ENCODE assay signal across 18 cellular contexts in the genomic region with DNA sequence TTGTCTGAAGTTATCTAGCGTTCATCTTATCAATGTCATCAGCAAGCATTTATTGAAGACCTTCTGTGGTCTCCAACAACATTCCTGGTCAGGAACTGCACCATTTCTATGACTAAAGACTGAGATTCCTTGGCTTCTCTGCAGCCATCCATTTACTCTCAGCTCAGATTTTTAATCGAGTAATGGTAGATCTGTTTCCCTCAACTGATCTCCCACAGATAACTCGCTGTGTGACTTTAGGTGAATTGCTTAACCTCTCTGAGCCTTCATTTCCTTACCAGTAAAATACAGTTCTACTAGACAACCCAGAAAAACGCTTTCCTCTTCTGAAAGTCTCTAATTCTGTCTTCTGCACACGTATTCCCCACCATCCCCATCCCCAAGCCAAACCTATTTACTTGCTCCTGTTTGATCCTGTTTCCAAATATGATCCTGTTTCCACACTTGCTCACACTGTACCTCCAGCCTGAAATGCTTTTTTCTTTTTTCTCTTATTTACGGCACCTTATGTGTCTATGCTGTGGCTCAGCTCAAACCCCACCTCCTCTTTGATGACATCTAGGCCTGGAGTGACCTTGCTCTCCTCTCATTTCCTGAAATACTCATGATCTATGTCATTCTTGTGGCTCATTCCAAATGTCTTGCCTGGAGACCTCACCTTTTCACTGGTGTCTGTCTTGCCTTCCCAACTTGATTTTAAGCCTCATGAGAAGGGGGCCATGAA. TPM values are rescaled to one million over a fixed set of nuclear protein-coding genes. Genes with fewer than 3 reads are reported as not detected.
A peak's percentile ranks its signal among the peaks of the same experiment; 100 is the strongest.
DNase-seq lines count a peak whose midpoint lies in the region; ATAC-seq, FAIRE-seq and TF ChIP-seq lines count a peak whose summit lies in the region.
"Had no signal": no experiment of that assay in that cellular context is flagged by ENCODE, and none has a peak within 500 bp of the region (broad histone marks: within the 10 kb centered on the region; RNA-seq: fewer than 3 reads in every experiment).

No MANE protein-coding gene starts in this region.

- H2BK120ac ChIP-seq in H1 (replicated peaks; ENCODE audit: low read depth, low read length), result no peak overlapping the region

- no peak overlapping the region for H3K4me3 Mint-ChIP-seq in CD4-positive, alpha-beta memory T cell
- H3K4me3 Mint-ChIP-seq in T-cell, result peak overlapping the region in 1 of 3 donors; percentile 24
- H3K4me3 Mint-ChIP-seq: type B pancreatic cell had no signal

- no peak for FAIRE-seq in H1 (lab: Jason Lieb, UNC)
- FAIRE-seq: bronchial epithelial cell had no signal

- H3K9me3 ChIP-seq in BLaER1 treated with 17β-estradiol and CSF1 and Interleukin-3, amounts not matched to agents 10 nM and 100 nM (replicated peaks in 1 of 11), result no peaks in the 10 kb centered on the region
- no peaks in the 10 kb centered on the region for H3K9me3 ChIP-seq in CD4-positive, alpha-beta memory T cell (ENCODE audit: control insufficient read depth in 1 of 2, low read length in 2 of 2)
- H3K9me3 ChIP-seq in H1 (ENCODE audit: insufficient read depth in 2 of 2, low read depth in 1 of 2, low read length in 1 of 2), result no peaks in the 10 kb centered on the region
- no peaks in the 10 kb centered on the region for H3K9me3 ChIP-seq in effector memory CD4-positive, alpha-beta T cell (ENCODE audit: control insufficient read depth, low read length)
- H3K9me3 ChIP-seq: adrenal gland, lower lobe of right lung, SK-N-SH had no signal

- H4K8ac ChIP-seq in H1 (ENCODE audit: extremely low read depth, insufficient read depth, low read length), result no peak overlapping the region

- H3K27me3 ChIP-seq in BLaER1 treated with 17β-estradiol and CSF1 and Interleukin-3, amounts not matched to agents 10 nM and 100 nM, result no peaks in the 10 kb centered on the region
- H3K27me3 ChIP-seq in CD4-positive, alpha-beta memory T cell (ENCODE audit: insufficient read depth, low read length), result no peaks in the 10 kb centered on the region
- peaks cover 72 to 99% (median 95%) of the 10 kb centered on the region in 4 experiments for H3K27me3 ChIP-seq in H1 (replicated peaks in 1 of 4; ENCODE audit: control insufficient read depth in 3 of 4, extremely low read depth in 1 of 4, insufficient read depth in 3 of 4, low read length in 3 of 4)
- H3K27me3 ChIP-seq in effector memory CD4-positive, alpha-beta T cell (replicated peaks; ENCODE audit: control insufficient read depth, insufficient read depth, low read length, poor library complexity, severe bottlenecking), result no peaks in the 10 kb centered on the region
- H3K27me3 ChIP-seq: adrenal gland had no signal

- CTCF ChIA-PET in CD4-positive, alpha-beta memory T cell (lab: Charles Lee; ENCODE audit: partially characterized antibody), result no interaction called here
- CTCF ChIA-PET in T-cell (lab: Charles Lee), result no interaction called here
- CTCF ChIA-PET in H1 (lab: Charles Lee; ENCODE audit: partially characterized antibody), result interaction anchor here (0.6 to 1.8 kb wide), 5 partner anchors 12 to 1909 kb away, joined by 3 to 6 read pairs (median 3); no protein-coding TSS in a partner anchor

- POLR2A ChIA-PET in CD4-positive, alpha-beta memory T cell (lab: Charles Lee; ENCODE audit: partially characterized antibody), result no interaction called here
- POLR2A ChIA-PET in T-cell (lab: Charles Lee) (interaction anchor here in 1 of 2 donors (0.6 kb wide), 1 partner anchor 816 kb away, joined by 6 read pairs; no protein-coding TSS in a partner anchor), H1 (lab: Charles Lee; ENCODE audit: partially characterized antibody) (interaction anchor here (0.9 kb wide), 1 partner anchor 93 kb away, joined by 3 read pairs; no protein-coding TSS in a partner anchor)

- H2BK15ac ChIP-seq in H1 (ENCODE audit: low read length), result no peak overlapping the region

- WGBS in H1 (ENCODE audit: extremely low coverage in 1 of 2, insufficient coverage in 1 of 2, insufficient read length in 1 of 2, insufficient replicate concordance in 2 of 2, low coverage in 1 of 2, low lambda C conversion rate in 2 of 2, missing lambda C conversion rate in 1 of 2), 2 experiments, result 69% methylated on average over 6 of the region's 6 CpGs; no CpG with 5 or more reads in 1 of the 2 experiments

- peak overlapping the region in 6 of 7 donors; percentile 10 to 64 (median 37) for H3K27ac Mint-ChIP-seq in CD4-positive, alpha-beta memory T cell
- peak overlapping the region; percentile 4 to 40 for H3K27ac Mint-ChIP-seq in T-cell
- H3K27ac Mint-ChIP-seq: type B pancreatic cell had no signal

- H3K4me1 Mint-ChIP-seq in CD4-positive, alpha-beta memory T cell, result peaks cover 22 to 52% (median 40%) of the 10 kb centered on the region in 4 donors
- H3K4me1 Mint-ChIP-seq in T-cell, result peaks cover 42 to 62% (median 61%) of the 10 kb centered on the region in 3 donors

- H3K23ac ChIP-seq in H1 (ENCODE audit: insufficient read length), result no peak overlapping the region

- H3K36me3 Mint-ChIP-seq in CD4-positive, alpha-beta memory T cell, result peaks cover 22 to 25% of the 10 kb centered on the region in 2 donors
- H3K36me3 Mint-ChIP-seq in T-cell, result peaks cover 10% of the 10 kb centered on the region

- H3K4me2 ChIP-seq in BLaER1 treated with 17β-estradiol and CSF1 and Interleukin-3, amounts not matched to agents 10 nM and 100 nM, result peak overlapping the region; percentile 86 to 97 (median 88); a peak in 20 of 22 replicates
- H3K4me2 ChIP-seq in H1 (ENCODE audit: insufficient read depth in 1 of 2, low read depth in 2 of 2, low read length in 2 of 2), result no peak overlapping the region
- H3K4me2 ChIP-seq: SK-N-SH had no signal

- no peak overlapping the region for H3K4ac ChIP-seq in H1 (replicated peaks; ENCODE audit: insufficient read length, low read depth, low read length)

- H2BK20ac ChIP-seq in H1 (ENCODE audit: low read length), result no peak overlapping the region

- no peak for TF ChIP-seq RAD21 in H1 (IDR thresholded peaks at IDR 0.05 in 1 of 2, conservative IDR thresholded peaks at IDR 0.05 in 1 of 2; ENCODE audit: low read depth in 2 of 2, low read length in 2 of 2)

- no peak overlapping the region for H3K56ac ChIP-seq in H1 (replicated peaks; ENCODE audit: insufficient read length, low read depth, low read length)

- peaks cover 50 to 64% (median 58%) of the 10 kb centered on the region in 10 experiments for H3K4me1 ChIP-seq in BLaER1 treated with 17β-estradiol and CSF1 and Interleukin-3, amounts not matched to agents 10 nM and 100 nM
- H3K4me1 ChIP-seq in CD4-positive, alpha-beta memory T cell (ENCODE audit: insufficient read depth, low read length), result peaks cover 27% of the 10 kb centered on the region
- peaks cover 0 to 14% (median 8%) of the 10 kb centered on the region in 4 experiments; a peak in 5 of 7 replicates for H3K4me1 ChIP-seq in H1 (replicated peaks in 1 of 4; ENCODE audit: control insufficient read depth in 3 of 4, insufficient read depth in 4 of 4, low read length in 3 of 4)
- H3K4me1 ChIP-seq in effector memory CD4-positive, alpha-beta T cell (ENCODE audit: control insufficient read depth, insufficient read depth, low read length, poor library complexity, severe bottlenecking), result peaks cover 14% of the 10 kb centered on the region

- H4K20me1 ChIP-seq in BLaER1 treated with 17β-estradiol and CSF1 and Interleukin-3, amounts not matched to agents 10 nM and 100 nM, result no peaks in the 10 kb centered on the region
- H4K20me1 ChIP-seq in H1 (replicated peaks in 1 of 2; ENCODE audit: control insufficient read depth in 1 of 2, insufficient read depth in 2 of 2, low read length in 2 of 2), result peaks cover 2 to 5% of the 10 kb centered on the region in 2 experiments

- TF ChIP-seq EP300 in H1 (IDR thresholded peaks at IDR 0.05; ENCODE audit: borderline replicate concordance in 1 of 2, low read depth in 2 of 2, low read length in 2 of 2), result no peak

- H3K4me3 ChIP-seq in BLaER1 treated with 17β-estradiol and CSF1 and Interleukin-3, amounts not matched to agents 10 nM and 100 nM, result no peak overlapping the region
- no peak overlapping the region for H3K4me3 ChIP-seq in CD4-positive, alpha-beta memory T cell (ENCODE audit: low read length in 2 of 2)
- H3K4me3 ChIP-seq in H1 (ENCODE audit: extremely low read depth in 1 of 4, insufficient read depth in 2 of 4, low read depth in 3 of 4, low read length in 4 of 4), result no peak overlapping the region
- H3K4me3 ChIP-seq in effector memory CD4-positive, alpha-beta T cell (ENCODE audit: insufficient read depth, low read depth, low read length, poor library complexity, severe bottlenecking), result no peak overlapping the region
- H3K4me3 ChIP-seq: adrenal gland, lower lobe of right lung had no signal

- no peaks in the 10 kb centered on the region for H3K9me3 Mint-ChIP-seq in CD4-positive, alpha-beta memory T cell
- H3K9me3 Mint-ChIP-seq in T-cell, result no peaks in the 10 kb centered on the region
- H3K9me3 Mint-ChIP-seq: type B pancreatic cell had no signal

- H3K36me3 ChIP-seq in BLaER1 treated with 17β-estradiol and CSF1 and Interleukin-3, amounts not matched to agents 10 nM and 100 nM, result peaks cover 0 to 15% (median 0%) of the 10 kb centered on the region in 11 experiments; a peak in 2 of 22 replicates
- no peaks in the 10 kb centered on the region for H3K36me3 ChIP-seq in CD4-positive, alpha-beta memory T cell (ENCODE audit: insufficient read depth, low read length)
- no peaks in the 10 kb centered on the region for H3K36me3 ChIP-seq in H1 (ENCODE audit: control insufficient read depth in 2 of 4, insufficient read depth in 4 of 4, low read length in 3 of 4)
- peaks cover 10% of the 10 kb centered on the region for H3K36me3 ChIP-seq in effector memory CD4-positive, alpha-beta T cell (ENCODE audit: control insufficient read depth, insufficient read depth, low read length)
- H3K36me3 ChIP-seq: adrenal gland had no signal

- H2AK5ac ChIP-seq in H1 (ENCODE audit: low read depth, low read length), result no peak overlapping the region

- no peaks in the 10 kb centered on the region for H3K79me1 ChIP-seq in H1 (ENCODE audit: low read depth, low read length)

- H4K91ac ChIP-seq in H1 (replicated peaks; ENCODE audit: insufficient read length, low read length), result no peak overlapping the region

- H2BK12ac ChIP-seq in H1 (ENCODE audit: low read depth, low read length), result no peak overlapping the region; the same call in 1 of the 2 replicates

- no peaks in the 10 kb centered on the region for H3K79me2 ChIP-seq in H1 (ENCODE audit: control insufficient read depth in 1 of 2, insufficient read depth in 2 of 2, low read length in 2 of 2)

- intact Hi-C loops in CD4-positive, alpha-beta memory T cell (cut with micrococcal nuclease), result loop anchor here (5.0 kb wide), 1 partner anchor 37 kb away; no protein-coding TSS in a partner anchor

- no peak overlapping the region for H2BK5ac ChIP-seq in H1 (ENCODE audit: low read depth, low read length)

- no peak for TF ChIP-seq POLR2A in H1 (IDR thresholded peaks at IDR 0.05; ENCODE audit: control extremely low read depth in 1 of 2, low read depth in 2 of 2, low read length in 2 of 2)

- no peak overlapping the region for H3K14ac ChIP-seq in H1 (ENCODE audit: insufficient read length)

- H3K18ac ChIP-seq in H1 (ENCODE audit: extremely low read depth, low read length), result no peak overlapping the region

- H3K9ac ChIP-seq in BLaER1 treated with 17β-estradiol and CSF1 and Interleukin-3, amounts not matched to agents 10 nM and 100 nM, result no peak overlapping the region
- H3K9ac ChIP-seq in H1 (replicated peaks in 1 of 4; ENCODE audit: extremely low read depth in 1 of 4, low read depth in 3 of 4, low read length in 3 of 4), result no peak overlapping the region
- H3K9ac ChIP-seq: SK-N-SH had no signal

- no peaks in the 10 kb centered on the region for H3K23me2 ChIP-seq in H1 (ENCODE audit: low read depth, low read length)

- peak overlapping the region in 3 of 11 experiments; percentile 87 to 90 (median 89); a peak in 1 of 22 replicates for H3K27ac ChIP-seq in BLaER1 treated with 17β-estradiol and CSF1 and Interleukin-3, amounts not matched to agents 10 nM and 100 nM
- no peak overlapping the region for H3K27ac ChIP-seq in CD4-positive, alpha-beta memory T cell (ENCODE audit: low read depth, low read length)
- no peak overlapping the region for H3K27ac ChIP-seq in H1 (ENCODE audit: low read depth, low read length)
- no peak overlapping the region for H3K27ac ChIP-seq in effector memory CD4-positive, alpha-beta T cell (ENCODE audit: insufficient read depth, low read length, poor library complexity, severe bottlenecking)
- H3K27ac ChIP-seq: adrenal gland, lower lobe of right lung, RWPE1 had no signal

- no peak for ATAC-seq in T-cell (replicated peaks in 1 of 4)
- no peak for ATAC-seq in HG03159 (IDR thresholded peaks at IDR 0.05; ENCODE audit: unreplicated experiment)
- no peak for ATAC-seq in HG03175 (IDR thresholded peaks at IDR 0.05; ENCODE audit: unreplicated experiment)
- ATAC-seq: lower lobe of right lung had no signal

- no peak overlapping the region for H4K5ac ChIP-seq in H1 (ENCODE audit: insufficient read length, low read depth, low read length)

- no peak for TF ChIP-seq CTCF in H1 (IDR thresholded peaks at IDR 0.05; ENCODE audit: control extremely low read depth in 1 of 3, insufficient read depth in 1 of 3, low read depth in 1 of 3, low read length in 3 of 3)

- H3K27me3 Mint-ChIP-seq in CD4-positive, alpha-beta memory T cell, result no peaks in the 10 kb centered on the region
- H3K27me3 Mint-ChIP-seq in T-cell, result no peaks in the 10 kb centered on the region

- H2AFZ ChIP-seq in H1 (ENCODE audit: low read length), result no peak overlapping the region

- DNase-seq in CD4-positive, alpha-beta memory T cell, result no peak
- no peak for DNase-seq in T-cell
- no peak for DNase-seq in H1 (ENCODE audit: low read depth in 1 of 2, low spot score in 2 of 2)
- no peak for DNase-seq in SHP77 treated with DMSO at 0.1 percent for 48 hours (lab: John Stamatoyannopoulos, UW)
- no peak for DNase-seq in effector memory CD4-positive, alpha-beta T cell
- DNase-seq: cortex of kidney, islet precursor cell, lower lobe of right lung, NCI-H526 treated with DMSO at 0.1 percent for 48 hours, nucleus accumbens, SK-N-SH had no signal

RNA-seq across cellular contexts. Expression of a gene that starts 21.8 kb away (rescaled TPM):
- 10 to 100 TPM; 26.4 to 27.6 TPM for total RNA-seq in CD4-positive, alpha-beta memory T cell
- 1 to 10 TPM; 2.9 to 8.3 TPM for polyA plus RNA-seq in CD4-positive, alpha-beta memory T cell
- total RNA-seq in T-cell, result 10 to 100 TPM; 12.9 to 23.9 (median 19.2) TPM
- total RNA-seq in H1 (2021; fragmentation: NEBNext Ultra II Directional; extraction: Animal tissue kit (Norgen Biotek cat#: 25700)), result 1.3 and 2.0 TPM in 2 replicates
- polyA plus RNA-seq in H1 (2011; rRNA removed), result 0.83 and 0.86 TPM in 2 replicates
- 0.80 TPM for polyA plus RNA-seq in H1 (2011; cell fraction: cytosol; rRNA removed)
- 1.4 TPM for polyA plus RNA-seq in H1 (2011; cell fraction: nucleus; rRNA removed)
- polyA plus RNA-seq in H1 (2012, experiment 1 of 2), result 1.6 to 2.5 TPM (median 1.8 TPM) in 4 replicates
- polyA plus RNA-seq in H1 (2012, experiment 2 of 2), result 0.08 TPM
- 1.2 TPM for polyA plus RNA-seq in H1 (2013, experiment 1 of 2)
- 1.1 TPM for polyA plus RNA-seq in H1 (2013, experiment 2 of 2)
- polyA minus RNA-seq in H1 (2011; rRNA and poly(A)+ RNA removed), result 3.0 and 5.2 TPM in 2 replicates
- polyA minus RNA-seq in H1 (2011; cell fraction: cytosol; rRNA and poly(A)+ RNA removed), result 0.81 TPM
- polyA minus RNA-seq in H1 (2011; cell fraction: nucleus; rRNA and poly(A)+ RNA removed), result 6.7 TPM

Comparison
In these comparisons a context has a peak if more than half of its experiments do, and no peak if none do; other contexts are left out.
1. H3K4me2 ChIP-seq: peak in BLaER1 treated with 17β-estradiol and CSF1 and Interleukin-3, amounts not matched to agents 10 nM and 100 nM (11 of 11); none in H1 (0 of 2).